In genomic region chr7:88214456-88214855, GRCh38 we compare ENCODE assay signal across 23 cellular contexts. TPM values are rescaled to one million over a fixed set of nuclear protein-coding genes. Genes with fewer than 3 reads are reported as not detected.
DNase-seq lines count a peak whose midpoint lies in the region; ATAC-seq, FAIRE-seq and TF ChIP-seq lines count a peak whose summit lies in the region.
"Had no signal": no experiment of that assay in that cellular context is flagged by ENCODE, and none has a peak within 500 bp of the region (broad histone marks: within the 10 kb centered on the region; RNA-seq: fewer than 3 reads in every experiment).

No MANE protein-coding gene starts in this region.

- peaks cover 25% of the 10 kb centered on the region for H3K4me1 Mint-ChIP-seq in activated CD8-positive, alpha-beta T cell treated with anti-CD3 and anti-CD28 coated beads for 36 hours (ENCODE audit: low read depth)
- H3K4me1 Mint-ChIP-seq in activated CD8-positive, alpha-beta T cell treated with anti-CD3 and anti-CD28 coated beads, Interleukin-2, amount 10 ng/mL, durations not matched to agents 7 days and 5 days (ENCODE audit: low read depth): peaks cover 23% of the 10 kb centered on the region
- H3K4me1 Mint-ChIP-seq in stimulated activated effector memory CD8-positive, alpha-beta T cell treated with anti-CD3 and anti-CD28 coated beads, Interleukin-12 subunit alpha, Interleukin-12 subunit beta, amount 100 ng/mL, for 72 hours: peaks cover 25% of the 10 kb centered on the region
- H3K4me1 Mint-ChIP-seq in activated CD4-positive, alpha-beta memory T cell treated with anti-CD3 and anti-CD28 coated beads for 36 hours (ENCODE audit: low read depth): peaks cover 22% of the 10 kb centered on the region

- H3K27ac Mint-ChIP-seq in activated CD8-positive, alpha-beta T cell treated with anti-CD3 and anti-CD28 coated beads for 36 hours: peak overlapping the region; percentile 62
- no peak overlapping the region for H3K27ac Mint-ChIP-seq in activated CD8-positive, alpha-beta T cell treated with anti-CD3 and anti-CD28 coated beads, Interleukin-2, amount 10 ng/mL, durations not matched to agents 7 days and 5 days
- peak overlapping the region; percentile 27 for H3K27ac Mint-ChIP-seq in stimulated activated effector memory CD8-positive, alpha-beta T cell treated with anti-CD3 and anti-CD28 coated beads, Interleukin-12 subunit alpha, Interleukin-12 subunit beta, amount 100 ng/mL, for 72 hours
- H3K27ac Mint-ChIP-seq in activated CD4-positive, alpha-beta memory T cell treated with anti-CD3 and anti-CD28 coated beads for 36 hours: no peak overlapping the region

- peaks cover 58% of the 10 kb centered on the region for H3K79me2 ChIP-seq in Loucy (ENCODE audit: insufficient read depth, low read length)

- no peaks in the 10 kb centered on the region for H3K9me3 ChIP-seq in Loucy (ENCODE audit: insufficient read depth, low read depth, low read length)

- H3K9me2 ChIP-seq in Loucy (replicated peaks; ENCODE audit: low read depth, low read length): no peaks in the 10 kb centered on the region

- peaks cover 37% of the 10 kb centered on the region for H4K20me1 ChIP-seq in Loucy (ENCODE audit: insufficient read depth, low read length, poor library complexity, severe bottlenecking)

- no peak overlapping the region for H3K9ac ChIP-seq in Loucy (ENCODE audit: low read depth, low read length, poor library complexity, severe bottlenecking)
- H3K9ac ChIP-seq: GM23248 had no signal

- peaks cover 38% of the 10 kb centered on the region for H3K4me1 ChIP-seq in Loucy (ENCODE audit: insufficient read depth, low read length, poor library complexity, severe bottlenecking)

- CTCF ChIA-PET in activated CD8-positive, alpha-beta T cell treated with anti-CD3 and anti-CD28 coated beads for 36 hours (lab: Charles Lee): no interaction called here
- CTCF ChIA-PET in activated CD8-positive, alpha-beta T cell treated with anti-CD3 and anti-CD28 coated beads, Interleukin-2, amount 10 ng/mL, durations not matched to agents 7 days and 5 days (lab: Charles Lee): no interaction called here
- CTCF ChIA-PET in activated CD4-positive, alpha-beta memory T cell treated with anti-CD3 and anti-CD28 coated beads for 36 hours (lab: Charles Lee): no interaction called here

- H3K4me3 ChIP-seq in Loucy (ENCODE audit: low read length, poor library complexity, severe bottlenecking): no peak overlapping the region
- H3K4me3 ChIP-seq: GM23248, PC-9, SK-N-MC had no signal

- peak overlapping the region; percentile 41 for H3K4me2 ChIP-seq in Loucy (ENCODE audit: low read depth, low read length, poor library complexity, severe bottlenecking)
- H3K4me2 ChIP-seq: PC-9 had no signal

- peaks cover 5% of the 10 kb centered on the region; the same call in 1 of the 2 replicates for H3F3A ChIP-seq in Loucy (ENCODE audit: low read depth)

- POLR2A ChIA-PET in activated CD8-positive, alpha-beta T cell treated with anti-CD3 and anti-CD28 coated beads for 36 hours (lab: Charles Lee): interaction anchor here (1.8 kb wide), 1 partner anchor 12 kb away, joined by 5 read pairs; no protein-coding TSS in a partner anchor
- POLR2A ChIA-PET in activated CD8-positive, alpha-beta T cell treated with anti-CD3 and anti-CD28 coated beads, Interleukin-2, amount 10 ng/mL, durations not matched to agents 7 days and 5 days (lab: Charles Lee): no interaction called here
- POLR2A ChIA-PET in activated CD4-positive, alpha-beta memory T cell treated with anti-CD3 and anti-CD28 coated beads for 36 hours (lab: Charles Lee): interaction anchor here (1.5 kb wide), 1 partner anchor 9 kb away, joined by 6 read pairs; no protein-coding TSS in a partner anchor

- H3K4me3 Mint-ChIP-seq in activated CD8-positive, alpha-beta T cell treated with anti-CD3 and anti-CD28 coated beads for 36 hours: no peak overlapping the region
- H3K4me3 Mint-ChIP-seq in activated CD8-positive, alpha-beta T cell treated with anti-CD3 and anti-CD28 coated beads, Interleukin-2, amount 10 ng/mL, durations not matched to agents 7 days and 5 days: no peak overlapping the region
- no peak overlapping the region for H3K4me3 Mint-ChIP-seq in stimulated activated effector memory CD8-positive, alpha-beta T cell treated with anti-CD3 and anti-CD28 coated beads, Interleukin-12 subunit alpha, Interleukin-12 subunit beta, amount 100 ng/mL, for 72 hours
- H3K4me3 Mint-ChIP-seq in activated CD4-positive, alpha-beta memory T cell treated with anti-CD3 and anti-CD28 coated beads for 36 hours: no peak overlapping the region

- H3K9me3 Mint-ChIP-seq in activated CD8-positive, alpha-beta T cell treated with anti-CD3 and anti-CD28 coated beads for 36 hours: no peaks in the 10 kb centered on the region
- H3K9me3 Mint-ChIP-seq in activated CD8-positive, alpha-beta T cell treated with anti-CD3 and anti-CD28 coated beads, Interleukin-2, amount 10 ng/mL, durations not matched to agents 7 days and 5 days (ENCODE audit: insufficient read depth): no peaks in the 10 kb centered on the region
- H3K9me3 Mint-ChIP-seq in stimulated activated effector memory CD8-positive, alpha-beta T cell treated with anti-CD3 and anti-CD28 coated beads, Interleukin-12 subunit alpha, Interleukin-12 subunit beta, amount 100 ng/mL, for 72 hours: no peaks in the 10 kb centered on the region
- no peaks in the 10 kb centered on the region for H3K9me3 Mint-ChIP-seq in activated CD4-positive, alpha-beta memory T cell treated with anti-CD3 and anti-CD28 coated beads for 36 hours

- peaks cover 29% of the 10 kb centered on the region; the same call in 1 of the 2 replicates for H3K36me3 ChIP-seq in Loucy (ENCODE audit: insufficient read depth, low read length)

- H3K27me3 ChIP-seq in Loucy (ENCODE audit: insufficient read depth, low read length, poor library complexity, severe bottlenecking): no peaks in the 10 kb centered on the region

- intact Hi-C loops in activated CD8-positive, alpha-beta T cell treated with anti-CD3 and anti-CD28 coated beads for 36 hours (cut with micrococcal nuclease): no loop called here
- intact Hi-C loops in activated CD4-positive, alpha-beta memory T cell treated with anti-CD3 and anti-CD28 coated beads for 36 hours (cut with micrococcal nuclease): loop anchor here (10.0 kb wide), 1 partner anchor 870 kb away; the partner anchor contains the start of gene CROT

- no peak for DNase-seq in activated CD8-positive, alpha-beta T cell treated with anti-CD3 and anti-CD28 coated beads for 36 hours
- DNase-seq in activated CD8-positive, alpha-beta T cell treated with anti-CD3 and anti-CD28 coated beads, Interleukin-2, amount 10 ng/mL, durations not matched to agents 7 days and 5 days: no peak
- no peak for DNase-seq in stimulated activated effector memory CD8-positive, alpha-beta T cell treated with anti-CD3 and anti-CD28 coated beads, Interleukin-12 subunit alpha, Interleukin-12 subunit beta, amount 100 ng/mL, for 72 hours (ENCODE audit: low spot score in 2 of 2)
- DNase-seq in activated CD4-positive, alpha-beta memory T cell treated with anti-CD3 and anti-CD28 coated beads for 36 hours: no peak
- no peak for DNase-seq in T-helper 2 cell
- DNase-seq: AML-193, C1 segment of cervical spinal cord, DMS53, GM23248, HCEC 1CT, KG1, NCI-H1092 treated with DMSO at 0.1 percent for 48 hours, NCI-H1436 treated with DMSO at 0.1 percent for 48 hours, NCI-H1930, NCI-H2227 treated with DMSO at 0.1 percent for 48 hours, NCI-H510A treated with DMSO at 0.1 percent for 48 hours, NCI-H748 treated with DMSO at 0.1 percent for 48 hours, PC-9, SHP77 treated with DMSO at 0.1 percent for 48 hours had no signal

- ATAC-seq in activated CD8-positive, alpha-beta T cell treated with anti-CD3 and anti-CD28 coated beads for 36 hours: no peak
- no peak for ATAC-seq in activated CD8-positive, alpha-beta T cell treated with anti-CD3 and anti-CD28 coated beads, Interleukin-2, amount 10 ng/mL, durations not matched to agents 7 days and 5 days
- no peak for ATAC-seq in stimulated activated effector memory CD8-positive, alpha-beta T cell treated with anti-CD3 and anti-CD28 coated beads, Interleukin-12 subunit alpha, Interleukin-12 subunit beta, amount 100 ng/mL, for 72 hours
- no peak for ATAC-seq in HG02870 (IDR thresholded peaks at IDR 0.05; ENCODE audit: unreplicated experiment)

- no peak overlapping the region for H2AFZ ChIP-seq in Loucy (ENCODE audit: low read length)
- H2AFZ ChIP-seq: GM23248, PC-9 had no signal

- H3K36me3 Mint-ChIP-seq in activated CD8-positive, alpha-beta T cell treated with anti-CD3 and anti-CD28 coated beads for 36 hours (ENCODE audit: low read depth): peaks cover 42% of the 10 kb centered on the region
- peaks cover 46% of the 10 kb centered on the region for H3K36me3 Mint-ChIP-seq in activated CD8-positive, alpha-beta T cell treated with anti-CD3 and anti-CD28 coated beads, Interleukin-2, amount 10 ng/mL, durations not matched to agents 7 days and 5 days (ENCODE audit: low read depth)
- peaks cover 85% of the 10 kb centered on the region for H3K36me3 Mint-ChIP-seq in stimulated activated effector memory CD8-positive, alpha-beta T cell treated with anti-CD3 and anti-CD28 coated beads, Interleukin-12 subunit alpha, Interleukin-12 subunit beta, amount 100 ng/mL, for 72 hours
- H3K36me3 Mint-ChIP-seq in activated CD4-positive, alpha-beta memory T cell treated with anti-CD3 and anti-CD28 coated beads for 36 hours: peaks cover 48% of the 10 kb centered on the region

- FAIRE-seq in colon (lab: Jason Lieb, UNC): peak; percentile 66

- no peak for TF ChIP-seq CTCF in activated CD8-positive, alpha-beta T cell treated with anti-CD3 and anti-CD28 coated beads for 36 hours (IDR thresholded peaks at IDR 0.05)
- TF ChIP-seq CTCF in Loucy (conservative IDR thresholded peaks at IDR 0.05; ENCODE audit: low read length): no peak

- H3K27me3 Mint-ChIP-seq in activated CD8-positive, alpha-beta T cell treated with anti-CD3 and anti-CD28 coated beads for 36 hours: no peaks in the 10 kb centered on the region
- no peaks in the 10 kb centered on the region for H3K27me3 Mint-ChIP-seq in activated CD8-positive, alpha-beta T cell treated with anti-CD3 and anti-CD28 coated beads, Interleukin-2, amount 10 ng/mL, durations not matched to agents 7 days and 5 days (ENCODE audit: low read depth)
- no peaks in the 10 kb centered on the region for H3K27me3 Mint-ChIP-seq in activated CD4-positive, alpha-beta memory T cell treated with anti-CD3 and anti-CD28 coated beads for 36 hours

RNA-seq across cellular contexts. Expression of gene SRI, which starts 5.4 kb away (rescaled TPM):
- total RNA-seq in activated CD8-positive, alpha-beta T cell treated with anti-CD3 and anti-CD28 coated beads for 36 hours: 100 to 1,000 TPM; 169 TPM
- total RNA-seq in activated CD8-positive, alpha-beta T cell treated with anti-CD3 and anti-CD28 coated beads, Interleukin-2, amount 10 ng/mL, durations not matched to agents 7 days and 5 days: 100 to 1,000 TPM; 110 to 117 TPM
- total RNA-seq in activated CD4-positive, alpha-beta memory T cell treated with anti-CD3 and anti-CD28 coated beads for 36 hours: 100 to 1,000 TPM; 219 to 220 TPM

Comparison
In these comparisons a context has a peak if more than half of its experiments do, and no peak if none do; other contexts are left out.
1. H3K27ac Mint-ChIP-seq: peak in activated CD8-positive, alpha-beta T cell treated with anti-CD3 and anti-CD28 coated beads for 36 hours (single experiment) and stimulated activated effector memory CD8-positive, alpha-beta T cell treated with anti-CD3 and anti-CD28 coated beads, Interleukin-12 subunit alpha, Interleukin-12 subunit beta, amount 100 ng/mL, for 72 hours (single experiment); none in activated CD8-positive, alpha-beta T cell treated with anti-CD3 and anti-CD28 coated beads, Interleukin-2, amount 10 ng/mL, durations not matched to agents 7 days and 5 days (single experiment) and activated CD4-positive, alpha-beta memory T cell treated with anti-CD3 and anti-CD28 coated beads for 36 hours (single experiment).